Comparison of ENCODE assay signal across 2 cellular contexts in genomic region chr2:127559454-127559853, GRCh38.
A peak's percentile ranks its signal among the peaks of the same experiment; 100 is the strongest.
TF ChIP-seq lines count a peak whose summit lies in the region.

No MANE protein-coding gene starts in this region.

TF ChIP-seq in GM23338, 12 proteins besides CTCF, POLR2A, EP300 and RAD21:
- TF ChIP-seq JUNB (IDR thresholded peaks at IDR 0.05; ENCODE audit: unreplicated experiment) = no peak

TF ChIP-seq in HepG2, 621 proteins besides CTCF, POLR2A, EP300 and RAD21:
- TF ChIP-seq MAFF (IDR thresholded peaks at IDR 0.05; ENCODE audit: low read depth, low read length) (peak; percentile 86), CCDC6 (CRISPR knock-in tag; IDR thresholded peaks at IDR 0.05) (no peak), MAFK (conservative IDR thresholded peaks at IDR 0.05 in 1 of 2, IDR thresholded peaks at IDR 0.05 in 1 of 2; ENCODE audit: low read length in 2 of 2) (peak; percentile 83 to 94)
TF ChIP-seq in HepG2: peak in this region for 2.
